Comparison of ENCODE assay signal across 1 cellular context in the genomic region with DNA sequence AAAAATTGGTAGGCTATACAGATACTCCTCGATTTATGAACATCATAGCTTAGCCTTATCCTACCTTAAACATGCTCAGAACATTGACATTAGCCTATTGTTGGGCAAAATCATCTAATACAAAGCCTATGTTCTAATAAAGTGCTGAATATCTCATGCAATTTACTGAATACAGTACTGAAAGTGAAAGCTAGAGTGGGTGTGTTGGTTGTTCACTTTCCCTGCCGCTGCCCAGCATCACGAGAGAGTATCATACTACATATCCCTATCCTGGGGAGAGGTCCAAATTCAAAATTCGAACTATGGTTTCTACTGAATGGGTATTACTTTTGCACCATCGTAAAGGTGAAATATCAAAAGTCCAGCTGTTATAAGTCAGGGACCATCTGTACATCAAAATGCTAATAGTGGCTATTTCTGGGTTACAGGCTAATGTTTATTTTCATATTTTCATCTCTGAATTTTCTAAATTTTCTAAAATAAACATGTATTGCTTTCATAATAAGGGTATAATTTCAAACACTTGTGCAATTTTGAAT.
TF ChIP-seq lines count a peak whose summit lies in the region.

No MANE protein-coding gene starts in this region.

TF ChIP-seq in A549, 52 proteins besides CTCF, POLR2A, EP300 and RAD21 (continued from another document):
- TF ChIP-seq KDM5A (IDR thresholded peaks at IDR 0.05) (no peak), RFX5 (IDR thresholded peaks at IDR 0.05) (no peak), EHF (CRISPR knock-in tag; IDR thresholded peaks at IDR 0.05) (no peak), KDM1A (IDR thresholded peaks at IDR 0.05; ENCODE audit: low read depth) (no peak), NR3C1 (IDR thresholded peaks at IDR 0.05) (no peak)
- TF ChIP-seq, protein P1, sequence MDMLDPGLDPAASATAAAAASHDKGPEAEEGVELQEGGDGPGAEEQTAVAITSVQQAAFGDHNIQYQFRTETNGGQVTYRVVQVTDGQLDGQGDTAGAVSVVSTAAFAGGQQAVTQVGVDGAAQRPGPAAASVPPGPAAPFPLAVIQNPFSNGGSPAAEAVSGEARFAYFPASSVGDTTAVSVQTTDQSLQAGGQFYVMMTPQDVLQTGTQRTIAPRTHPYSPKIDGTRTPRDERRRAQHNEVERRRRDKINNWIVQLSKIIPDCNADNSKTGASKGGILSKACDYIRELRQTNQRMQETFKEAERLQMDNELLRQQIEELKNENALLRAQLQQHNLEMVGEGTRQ (IDR thresholded peaks at IDR 0.05), result no peak
- TF ChIP-seq, protein P2, sequence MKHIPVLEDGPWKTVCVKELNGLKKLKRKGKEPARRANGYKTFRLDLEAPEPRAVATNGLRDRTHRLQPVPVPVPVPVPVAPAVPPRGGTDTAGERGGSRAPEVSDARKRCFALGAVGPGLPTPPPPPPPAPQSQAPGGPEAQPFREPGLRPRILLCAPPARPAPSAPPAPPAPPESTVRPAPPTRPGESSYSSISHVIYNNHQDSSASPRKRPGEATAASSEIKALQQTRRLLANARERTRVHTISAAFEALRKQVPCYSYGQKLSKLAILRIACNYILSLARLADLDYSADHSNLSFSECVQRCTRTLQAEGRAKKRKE (CRISPR knock-in tag; IDR thresholded peaks at IDR 0.05; ENCODE audit: low read depth), result no peak
